ENCODE assay signal across 15 cellular contexts in genomic region chr13:35499131-35500051, GRCh38. TPM values are rescaled to one million over a fixed set of nuclear protein-coding genes. Genes with fewer than 3 reads are reported as not detected.
DNase-seq lines count a peak whose midpoint lies in the region; ATAC-seq and TF ChIP-seq lines count a peak whose summit lies in the region.
"Had no signal": no experiment of that assay in that cellular context is flagged by ENCODE, and none has a peak within 500 bp of the region (broad histone marks: within the 10 kb centered on the region; RNA-seq: fewer than 3 reads in every experiment).

No MANE protein-coding gene starts in this region.

- H3K36me3 ChIP-seq in SK-N-SH (replicated peaks in 1 of 2; ENCODE audit: control insufficient read depth in 1 of 2, insufficient read depth in 2 of 2, low read length in 1 of 2): no peaks in the 10 kb centered on the region
- no peaks in the 10 kb centered on the region for H3K36me3 ChIP-seq in ectodermal cell (ENCODE audit: control insufficient read depth, insufficient read depth, low read length)

- peaks cover 8% of the 10 kb centered on the region for H3K9me3 Mint-ChIP-seq in type B pancreatic cell
- peaks cover 0 to 3% of the 10 kb centered on the region in 2 donors for H3K9me3 Mint-ChIP-seq in activated naive CD4-positive, alpha-beta T cell treated with anti-CD3 and anti-CD28 coated beads, Interleukin-2, amount 50 U/mL, for 72 hours

- H3K27me3 ChIP-seq in SK-N-SH (ENCODE audit: insufficient read depth) (no peaks in the 10 kb centered on the region), ectodermal cell (ENCODE audit: control insufficient read depth, insufficient read depth, low read length, poor library complexity, severe bottlenecking) (no peaks in the 10 kb centered on the region)

- no peaks in the 10 kb centered on the region for H3K9me2 ChIP-seq in SK-N-SH

- in situ Hi-C loops in KBM-7 (cut with MboI; ENCODE audit: low pct_unique_long_range_greater_than_20kb, low sequenced_read_pairs): no loop called here

- POLR2A ChIA-PET in SK-N-SH (lab: Yijun Ruan, JAX): interaction anchor here (0.8 to 1.2 kb wide), 3 partner anchors 21 to 32 kb away, joined by 3 to 6 read pairs (median 4); partner anchors contain the start of gene MAB21L1

- no peak overlapping the region for H3K4me2 ChIP-seq in SK-N-SH
- H3K4me2 ChIP-seq: KMS-11 had no signal

- H3K9ac ChIP-seq in SK-N-SH: no peak overlapping the region
- H3K9ac ChIP-seq: KMS-11 had no signal

- peak; percentile 33 for ATAC-seq in SK-N-SH treated with all-trans-retinoic acid at 6 μM for 48 hours
- ATAC-seq in activated naive CD4-positive, alpha-beta T cell treated with anti-CD3 and anti-CD28 coated beads, Interleukin-2, amount 50 U/mL, for 72 hours: no peak
- ATAC-seq: activated CD8-positive, alpha-beta memory T cell treated with anti-CD3 and anti-CD28 coated beads, Interleukin-2, amount 10 ng/mL, durations not matched to agents 7 days and 5 days had no signal

- no peak for TF ChIP-seq EP300 in SK-N-SH (IDR thresholded peaks at IDR 0.05; ENCODE audit: borderline replicate concordance in 1 of 2, low read depth in 1 of 2, low read length in 1 of 2)

- peak overlapping the region; percentile 24 for H3K4me3 Mint-ChIP-seq in type B pancreatic cell
- H3K4me3 Mint-ChIP-seq: activated CD8-positive, alpha-beta memory T cell treated with anti-CD3 and anti-CD28 coated beads, Interleukin-2, amount 10 ng/mL, durations not matched to agents 7 days and 5 days had no signal

- H3K4me3 ChIP-seq in SK-N-SH (ENCODE audit: low read depth in 2 of 2, low read length in 1 of 2) (no peak overlapping the region), ectodermal cell (ENCODE audit: insufficient read depth, low read depth, low read length) (no peak overlapping the region)
- H3K4me3 ChIP-seq: skin epidermis had no signal

- H4K20me1 ChIP-seq in SK-N-SH (ENCODE audit: insufficient read depth): no peaks in the 10 kb centered on the region

- H3K36me3 Mint-ChIP-seq in type B pancreatic cell: peaks cover 3% of the 10 kb centered on the region
- H3K36me3 Mint-ChIP-seq in activated naive CD4-positive, alpha-beta T cell treated with anti-CD3 and anti-CD28 coated beads, Interleukin-2, amount 50 U/mL, for 72 hours: peaks cover 4 to 6% of the 10 kb centered on the region in 2 donors
- H3K36me3 Mint-ChIP-seq: activated CD8-positive, alpha-beta memory T cell treated with anti-CD3 and anti-CD28 coated beads, Interleukin-2, amount 10 ng/mL, durations not matched to agents 7 days and 5 days had no signal

- peaks cover 37% of the 10 kb centered on the region for H3K4me1 Mint-ChIP-seq in type B pancreatic cell (ENCODE audit: unreplicated experiment)
- H3K4me1 Mint-ChIP-seq: activated CD8-positive, alpha-beta memory T cell treated with anti-CD3 and anti-CD28 coated beads, Interleukin-2, amount 10 ng/mL, durations not matched to agents 7 days and 5 days had no signal

- H3F3A ChIP-seq in SK-N-SH (replicated peaks; ENCODE audit: insufficient read depth): no peaks in the 10 kb centered on the region

- H2AFZ ChIP-seq in SK-N-SH (ENCODE audit: low read depth): no peak overlapping the region

- H3K9me3 ChIP-seq in SK-N-SH (no peaks in the 10 kb centered on the region), ectodermal cell (ENCODE audit: control insufficient read depth, low read length) (no peaks in the 10 kb centered on the region)

- H3K4me1 ChIP-seq in SK-N-SH (ENCODE audit: control insufficient read depth in 1 of 2, insufficient read depth in 2 of 2, low read depth in 1 of 2, low read length in 1 of 2) (peaks cover 9 to 33% of the 10 kb centered on the region in 2 experiments; a peak in 3 of 4 replicates), ectodermal cell (ENCODE audit: control insufficient read depth, insufficient read depth, low read length) (peaks cover 25% of the 10 kb centered on the region)

- peaks cover 3% of the 10 kb centered on the region for H3K79me2 ChIP-seq in SK-N-SH (ENCODE audit: insufficient read depth)

- no peak for TF ChIP-seq RAD21 in SK-N-SH (IDR thresholded peaks at IDR 0.05; ENCODE audit: low read length)

- H3K27me3 Mint-ChIP-seq in type B pancreatic cell: peaks cover 12% of the 10 kb centered on the region
- H3K27me3 Mint-ChIP-seq: activated CD8-positive, alpha-beta memory T cell treated with anti-CD3 and anti-CD28 coated beads, Interleukin-2, amount 10 ng/mL, durations not matched to agents 7 days and 5 days had no signal

- no peak overlapping the region for H3K27ac Mint-ChIP-seq in type B pancreatic cell
- no peak overlapping the region for H3K27ac Mint-ChIP-seq in activated naive CD4-positive, alpha-beta T cell treated with anti-CD3 and anti-CD28 coated beads, Interleukin-2, amount 50 U/mL, for 72 hours
- H3K27ac Mint-ChIP-seq: activated CD8-positive, alpha-beta memory T cell treated with anti-CD3 and anti-CD28 coated beads, Interleukin-2, amount 10 ng/mL, durations not matched to agents 7 days and 5 days had no signal

- CTCF ChIA-PET in SK-N-SH (lab: Yijun Ruan, JAX): interaction anchor here (0.6 to 1.8 kb wide), 6 partner anchors 10 to 454 kb away, joined by 3 to 6 read pairs (median 3); no protein-coding TSS in a partner anchor

- WGBS in SK-N-SH (ENCODE audit: low lambda C conversion rate): 88% methylated on average over 7 of the region's 7 CpGs
- WGBS in ectodermal cell, 2 experiments: 82 to 87% methylated on average over 7 of the region's 7 CpGs

- DNase-seq in SK-N-SH: no peak
- peak; percentile 68 for DNase-seq in NCI-H2196 treated with DMSO at 0.1 percent for 48 hours (lab: John Stamatoyannopoulos, UW; ENCODE audit: unreplicated experiment)
- DNase-seq in type B pancreatic cell (ENCODE audit: extremely low spot score, unreplicated experiment): no peak
- no peak for DNase-seq in KBM-7
- no peak for DNase-seq in activated naive CD4-positive, alpha-beta T cell treated with anti-CD3 and anti-CD28 coated beads, Interleukin-2, amount 50 U/mL, for 72 hours (ENCODE audit: low spot score in 2 of 2)
- DNase-seq in A172 (ENCODE audit: low spot score): no peak
- DNase-seq: activated CD8-positive, alpha-beta memory T cell treated with anti-CD3 and anti-CD28 coated beads, Interleukin-2, amount 10 ng/mL, durations not matched to agents 7 days and 5 days; activated naive CD4-positive, alpha-beta T cell treated with Interleukin-2 at 50 U/mL for 16 hours; GF-D8; GOT3 had no signal

- H3K27ac ChIP-seq in SK-N-SH (ENCODE audit: low read depth in 2 of 2, low read length in 1 of 2): peak overlapping the region in 1 of 2 experiments; percentile 71; a peak in 2 of 4 replicates
- peak overlapping the region; percentile 47 for H3K27ac ChIP-seq in ectodermal cell (ENCODE audit: insufficient read depth, low read depth, low read length, poor library complexity, severe bottlenecking)
- H3K27ac ChIP-seq: 22Rv1, KMS-11, skin epidermis had no signal

- TF ChIP-seq CTCF in SK-N-SH (IDR thresholded peaks at IDR 0.05) (no peak), type B pancreatic cell (conservative IDR thresholded peaks at IDR 0.05) (no peak)

TF ChIP-seq in SK-N-SH treated with all-trans-retinoic acid at 6 μM for 48 hours, 23 proteins besides CTCF, POLR2A, EP300 and RAD21 (continues in another document):
- TF ChIP-seq PATZ1 (CRISPR knock-in tag; IDR thresholded peaks at IDR 0.05; ENCODE audit: borderline replicate concordance): no peak
- TF ChIP-seq TCF4 (CRISPR knock-in tag; IDR thresholded peaks at IDR 0.05; ENCODE audit: borderline replicate concordance): no peak
- no peak for TF ChIP-seq BACH2 (CRISPR knock-in tag; IDR thresholded peaks at IDR 0.05; ENCODE audit: borderline replicate concordance)

TF ChIP-seq in SK-N-SH, 30 proteins besides CTCF, POLR2A, EP300 and RAD21 (continues in another document):
- TF ChIP-seq, protein P1, sequence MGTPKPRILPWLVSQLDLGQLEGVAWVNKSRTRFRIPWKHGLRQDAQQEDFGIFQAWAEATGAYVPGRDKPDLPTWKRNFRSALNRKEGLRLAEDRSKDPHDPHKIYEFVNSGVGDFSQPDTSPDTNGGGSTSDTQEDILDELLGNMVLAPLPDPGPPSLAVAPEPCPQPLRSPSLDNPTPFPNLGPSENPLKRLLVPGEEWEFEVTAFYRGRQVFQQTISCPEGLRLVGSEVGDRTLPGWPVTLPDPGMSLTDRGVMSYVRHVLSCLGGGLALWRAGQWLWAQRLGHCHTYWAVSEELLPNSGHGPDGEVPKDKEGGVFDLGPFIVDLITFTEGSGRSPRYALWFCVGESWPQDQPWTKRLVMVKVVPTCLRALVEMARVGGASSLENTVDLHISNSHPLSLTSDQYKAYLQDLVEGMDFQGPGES (IDR thresholded peaks at IDR 0.05; ENCODE audit: low read depth, low read length): no peak
- TF ChIP-seq FOXM1 (IDR thresholded peaks at IDR 0.05; ENCODE audit: low read depth) (no peak), NFIC (IDR thresholded peaks at IDR 0.05; ENCODE audit: borderline replicate concordance) (no peak), ELF1 (IDR thresholded peaks at IDR 0.05) (no peak), YY1 (IDR thresholded peaks at IDR 0.05; ENCODE audit: low read depth) (no peak), PBX3 (IDR thresholded peaks at IDR 0.05) (no peak), MAX (IDR thresholded peaks at IDR 0.05; ENCODE audit: low read depth) (no peak), EZH2phosphoT487 (IDR thresholded peaks at IDR 0.05; ENCODE audit: borderline replicate concordance, low read depth) (no peak), SMC3 (IDR thresholded peaks at IDR 0.05; ENCODE audit: low read depth, low read length) (no peak), JUND (IDR thresholded peaks at IDR 0.05) (no peak)

RNA-seq across cellular contexts. Expression of gene MAB21L1, which starts 22.9 kb away (rescaled TPM):
- 42.3 and 44.8 TPM in 2 replicates for polyA plus RNA-seq in SK-N-SH (2012; rRNA removed)
- 41.2 and 45.8 TPM in 2 replicates for polyA plus RNA-seq in SK-N-SH (2012; cell fraction: cytosol; rRNA removed)
- polyA plus RNA-seq in SK-N-SH (2012; cell fraction: nucleus; rRNA removed): 21.8 and 27.7 TPM in 2 replicates
- polyA plus RNA-seq in ectodermal cell (2013, experiment 1 of 4): not detected
- 0.20 TPM for polyA plus RNA-seq in ectodermal cell (2013, experiment 2 of 4)
- 0.32 TPM for polyA plus RNA-seq in ectodermal cell (2013, experiment 3 of 4)
- 1.1 TPM for polyA plus RNA-seq in ectodermal cell (2013, experiment 4 of 4)
- total RNA-seq in type B pancreatic cell (ENCODE audit: low replicate concordance): 0.21 and 11.0 TPM in 2 replicates
- not detected for total RNA-seq in activated naive CD4-positive, alpha-beta T cell treated with anti-CD3 and anti-CD28 coated beads, Interleukin-2, amount 50 U/mL, for 72 hours
- total RNA-seq in A172 (2014; rRNA removed; shearing (Covaris generic)): 0.77 and 0.88 TPM in 2 replicates
- total RNA-seq: activated CD8-positive, alpha-beta memory T cell treated with anti-CD3 and anti-CD28 coated beads, Interleukin-2, amount 10 ng/mL, durations not matched to agents 7 days and 5 days had no signal
